ENCODE assay signal across 1 cellular context in genomic region chr2:127403460-127403859, GRCh38.
TF ChIP-seq lines count a peak whose summit lies in the region.

No MANE protein-coding gene starts in this region.

TF ChIP-seq in WTC11, 78 proteins besides CTCF, POLR2A, EP300 and RAD21 (continued from another document):
- TF ChIP-seq ZBTB43 (CRISPR knock-in tag; IDR thresholded peaks at IDR 0.05): no peak
